In genomic region chr17:64129765-64130558, GRCh38 we compare ENCODE assay signal across 1 cellular context.
TF ChIP-seq lines count a peak whose summit lies in the region.

TSS of gene ERN1 (minus strand) at chr17:64130144. CDS start at chr17:64130029, 115 bp downstream.

TF ChIP-seq in K562, 482 proteins besides CTCF, POLR2A, EP300 and RAD21 (continued from another document and continues in another):
- TF ChIP-seq FOXK1 (CRISPR knock-in tag; IDR thresholded peaks at IDR 0.05; ENCODE audit: borderline replicate concordance) (no peak), GTF2A2 (tag; IDR thresholded peaks at IDR 0.05) (no peak), MNT (conservative IDR thresholded peaks at IDR 0.05) (peak in 1 of 2 experiments; percentile 64; a peak in 3 of 4 replicates), HMG20A (CRISPR knock-in tag; conservative IDR thresholded peaks at IDR 0.05) (no peak), CLOCK (CRISPR knock-in tag; IDR thresholded peaks at IDR 0.05; ENCODE audit: borderline replicate concordance) (no peak), SIN3A (IDR thresholded peaks at IDR 0.05; ENCODE audit: borderline replicate concordance in 2 of 2, control insufficient read depth in 1 of 2, low read depth in 2 of 2, low read length in 2 of 2) (peak; percentile 55 to 67; a peak in 3 of 4 replicates), FOXO4 (CRISPR knock-in tag; IDR thresholded peaks at IDR 0.05) (no peak), E2F5 (CRISPR knock-in tag; IDR thresholded peaks at IDR 0.05) (no peak), ARID1B (IDR thresholded peaks at IDR 0.05) (no peak), HMGN3 (IDR thresholded peaks at IDR 0.05; ENCODE audit: borderline replicate concordance, extremely low read depth, insufficient read length, low read depth, low read length) (peak; percentile 72), TCF15 (CRISPR knock-in tag; IDR thresholded peaks at IDR 0.05) (no peak), ZNF639 (CRISPR knock-in tag; conservative IDR thresholded peaks at IDR 0.05 in 1 of 2, IDR thresholded peaks at IDR 0.05 in 1 of 2) (peak in 1 of 2 experiments; percentile 95; a peak in 2 of 4 replicates), ELF1 (tag; IDR thresholded peaks at IDR 0.05) (peak; percentile 83), NCOA1 (IDR thresholded peaks at IDR 0.05; ENCODE audit: low read depth) (no peak), RBM17 (IDR thresholded peaks at IDR 0.05; ENCODE audit: borderline replicate concordance, low read depth, low read length) (no peak), MBD2 (IDR thresholded peaks at IDR 0.05; ENCODE audit: borderline replicate concordance, low read depth) (peak; percentile 64), LEF1 (IDR thresholded peaks at IDR 0.05) (no peak), POLR2H (tag; IDR thresholded peaks at IDR 0.05; ENCODE audit: low read depth) (peak; percentile 95), ETV5 (CRISPR knock-in tag; IDR thresholded peaks at IDR 0.05; ENCODE audit: low read depth) (peak; percentile 60; the same call in 1 of the 2 replicates), XRCC5 (IDR thresholded peaks at IDR 0.05; ENCODE audit: low read depth, low read length) (no peak), TBL1XR1 (IDR thresholded peaks at IDR 0.05; ENCODE audit: low read length in 2 of 2) (no peak), ERF (CRISPR knock-in tag; IDR thresholded peaks at IDR 0.05) (no peak), POU5F1 (IDR thresholded peaks at IDR 0.05; ENCODE audit: borderline replicate concordance, low read depth, low read length, partially characterized antibody) (no peak), GTF2F1 (IDR thresholded peaks at IDR 0.05; ENCODE audit: low read depth, low read length) (peak; percentile 67; the same call in 1 of the 2 replicates), PTBP1 (IDR thresholded peaks at IDR 0.05; ENCODE audit: low read depth, low read length) (no peak), BRD9 (IDR thresholded peaks at IDR 0.05; ENCODE audit: low read depth, partially characterized antibody) (no peak), KDM5B (IDR thresholded peaks at IDR 0.05; ENCODE audit: insufficient replicate concordance, low read depth, low read length) (peak; percentile 90), RFX1 (IDR thresholded peaks at IDR 0.05) (no peak), MITF (IDR thresholded peaks at IDR 0.05) (no peak), CBFB (CRISPR knock-in tag; IDR thresholded peaks at IDR 0.05) (no peak), HDAC2 (IDR thresholded peaks at IDR 0.05) (no peak), ZEB2 (IDR thresholded peaks at IDR 0.05) (no peak), CBFA2T2 (conservative IDR thresholded peaks at IDR 0.05) (no peak), EP400 (IDR thresholded peaks at IDR 0.05) (no peak), ZBTB26 (CRISPR knock-in tag; IDR thresholded peaks at IDR 0.05) (no peak), ADNP (tag; IDR thresholded peaks at IDR 0.05) (no peak), ZNF518B (CRISPR knock-in tag; IDR thresholded peaks at IDR 0.05) (no peak), ATF4 (CRISPR knock-in tag; IDR thresholded peaks at IDR 0.05) (peak; percentile 23; the same call in 1 of the 2 replicates), TEAD2 (tag; IDR thresholded peaks at IDR 0.05) (no peak), HDAC1 (IDR thresholded peaks at IDR 0.05) (peak in 1 of 2 experiments; percentile 65; a peak in 2 of 4 replicates), RCOR1 (IDR thresholded peaks at IDR 0.05; ENCODE audit: borderline replicate concordance in 1 of 2, low read depth in 2 of 2, low read length in 2 of 2) (no peak), THRA (IDR thresholded peaks at IDR 0.05) (no peak), NEUROD1 (IDR thresholded peaks at IDR 0.05; ENCODE audit: borderline replicate concordance, low read depth, low read length, partially characterized antibody) (no peak), ZNF584 (CRISPR knock-in tag; IDR thresholded peaks at IDR 0.05; ENCODE audit: low read depth) (no peak), ZBTB49 (CRISPR knock-in tag; IDR thresholded peaks at IDR 0.05; ENCODE audit: borderline replicate concordance) (no peak)
